ENCODE assay signal across 9 cellular contexts in the genomic region with DNA sequence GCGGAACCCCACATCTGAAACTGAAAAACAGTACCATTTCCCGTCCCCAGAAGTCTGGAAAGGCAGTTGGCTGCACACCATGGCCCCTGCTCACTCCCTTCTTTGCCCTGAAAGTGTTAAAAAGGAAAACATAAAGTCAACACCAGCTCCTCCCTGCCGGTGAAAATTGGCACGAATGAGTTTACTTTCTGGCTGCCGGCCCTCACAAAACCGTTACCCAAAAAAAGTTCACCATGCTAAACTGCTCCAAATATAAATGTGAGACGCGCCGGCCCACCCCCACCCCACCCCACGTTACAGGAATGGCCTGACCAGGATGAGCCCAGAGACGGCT. TPM values are rescaled to one million over a fixed set of nuclear protein-coding genes. Genes with fewer than 3 reads are reported as not detected.
DNase-seq lines count a peak whose midpoint lies in the region; ATAC-seq and TF ChIP-seq lines count a peak whose summit lies in the region.
"Had no signal": no experiment of that assay in that cellular context is flagged by ENCODE, and none has a peak within 500 bp of the region (broad histone marks: within the 10 kb centered on the region; RNA-seq: fewer than 3 reads in every experiment).

No MANE protein-coding gene starts in this region.

- intact Hi-C loops in left ventricle myocardium superior (cut with micrococcal nuclease) = no loop called here

- peak overlapping the region; percentile 90 for H3K27ac ChIP-seq in VCaP

- H3K27ac Mint-ChIP-seq in progenitor cell of endocrine pancreas = peak overlapping the region; percentile 71

- H3K36me3 Mint-ChIP-seq in progenitor cell of endocrine pancreas (ENCODE audit: insufficient read depth) = no peaks in the 10 kb centered on the region

- peaks cover 30% of the 10 kb centered on the region for H3K4me1 Mint-ChIP-seq in progenitor cell of endocrine pancreas (ENCODE audit: low read depth)

- TF ChIP-seq CTCF in VCaP (conservative IDR thresholded peaks at IDR 0.05) = no peak
- no peak for TF ChIP-seq CTCF in progenitor cell of endocrine pancreas (IDR thresholded peaks at IDR 0.05; ENCODE audit: unreplicated experiment)

- DNase-seq in EL = peak; percentile 23
- DNase-seq in left ventricle myocardium superior = no peak
- DNase-seq in progenitor cell of endocrine pancreas (ENCODE audit: low spot score, unreplicated experiment) = no peak
- DNase-seq in SHP77 (lab: John Stamatoyannopoulos, UW) = no peak
- DNase-seq in DMS53 (lab: John Stamatoyannopoulos, UW) = no peak
- no peak for DNase-seq in NCI-H2227 (lab: John Stamatoyannopoulos, UW; ENCODE audit: unreplicated experiment)
- DNase-seq: NCI-H446 treated with DMSO at 0.1 percent for 48 hours had no signal

- ATAC-seq in left ventricle myocardium superior (peak; percentile 3), GM21786 (IDR thresholded peaks at IDR 0.05; ENCODE audit: unreplicated experiment) (no peak)

- H3K9me3 Mint-ChIP-seq in progenitor cell of endocrine pancreas (ENCODE audit: low read depth) = no peaks in the 10 kb centered on the region

- H3K4me3 Mint-ChIP-seq in progenitor cell of endocrine pancreas (ENCODE audit: low read depth) = peak overlapping the region; percentile 80

- H3K27me3 Mint-ChIP-seq in progenitor cell of endocrine pancreas = no peaks in the 10 kb centered on the region

RNA-seq across cellular contexts. Expression of a gene that starts 1.2 kb away (rescaled TPM):
- 32.6 TPM for total RNA-seq in left ventricle myocardium superior
- 26.3 and 27.2 TPM in 2 replicates for total RNA-seq in progenitor cell of endocrine pancreas
